14 cellular contexts compared by ENCODE assay signal in genomic region chr2:165815299-165815698, GRCh38. TPM values are rescaled to one million over a fixed set of nuclear protein-coding genes. Genes with fewer than 3 reads are reported as not detected.
A peak's percentile ranks its signal among the peaks of the same experiment; 100 is the strongest.
DNase-seq lines count a peak whose midpoint lies in the region; ATAC-seq and TF ChIP-seq lines count a peak whose summit lies in the region.
"Had no signal": no experiment of that assay in that cellular context is flagged by ENCODE, and none has a peak within 500 bp of the region (broad histone marks: within the 10 kb centered on the region; RNA-seq: fewer than 3 reads in every experiment).

No MANE protein-coding gene starts in this region.

- H3K79me2 ChIP-seq in Karpas-422 (ENCODE audit: low read length) = no peaks in the 10 kb centered on the region

- ATAC-seq in GM19395 (IDR thresholded peaks at IDR 0.05; ENCODE audit: unreplicated experiment) (peak; percentile 54), HG02840 (IDR thresholded peaks at IDR 0.05; ENCODE audit: low FRiP score, unreplicated experiment) (peak; percentile 11), HG03097 (IDR thresholded peaks at IDR 0.05; ENCODE audit: low FRiP score, unreplicated experiment) (no peak)

- peak overlapping the region; percentile 15 for H3K9ac ChIP-seq in Karpas-422 (ENCODE audit: low read length)

- no peaks in the 10 kb centered on the region for H3K9me3 ChIP-seq in Karpas-422 (ENCODE audit: low read length)
- H3K9me3 ChIP-seq: MG63, thyroid gland had no signal

- H3K27ac Mint-ChIP-seq in CD14-positive monocyte = peak overlapping the region in 4 of 7 donors; percentile 6 to 84 (median 58)
- H3K27ac Mint-ChIP-seq in chondrocyte (ENCODE audit: unreplicated experiment) = no peak overlapping the region

- H2AFZ ChIP-seq in Karpas-422 (ENCODE audit: low read length) = peak overlapping the region; percentile 6; the same call in 1 of the 2 replicates

- DNase-seq in CD14-positive monocyte (ENCODE audit: low spot score) (no peak), Karpas-422 (peak; percentile 75), chondrocyte (ENCODE audit: low spot score) (no peak), SHP77 (lab: John Stamatoyannopoulos, UW) (no peak), NCI-H82 (lab: John Stamatoyannopoulos, UW) (no peak)
- DNase-seq: activated CD4-positive, alpha-beta T cell treated with anti-CD3 and anti-CD28 coated beads, Interleukin-2, amount 50 U/mL, for 1 hour; activated naive CD4-positive, alpha-beta T cell treated with anti-CD3 and anti-CD28 coated beads, Interleukin-2, amount 50 U/mL, for 16 hours; DMS79 treated with DMSO at 0.1 percent for 48 hours; MG63; NCI-H774; thyroid gland had no signal

- TF ChIP-seq CTCF in CD14-positive monocyte (IDR thresholded peaks at IDR 0.05) (no peak), chondrocyte (IDR thresholded peaks at IDR 0.05) (no peak)

- H3K9me3 Mint-ChIP-seq in CD14-positive monocyte = no peaks in the 10 kb centered on the region
- H3K9me3 Mint-ChIP-seq in chondrocyte (ENCODE audit: low read depth) = no peaks in the 10 kb centered on the region

- intact Hi-C loops in CD14-positive monocyte (cut with micrococcal nuclease) = no loop called here

- H3K27me3 ChIP-seq in Karpas-422 (ENCODE audit: low read length) = no peaks in the 10 kb centered on the region
- H3K27me3 ChIP-seq: MG63, thyroid gland had no signal

- no peaks in the 10 kb centered on the region; the same call in 1 of the 2 replicates for H3K9me2 ChIP-seq in Karpas-422 (replicated peaks; ENCODE audit: insufficient read depth, low read length)

- peaks cover 51% of the 10 kb centered on the region for H3K4me1 ChIP-seq in Karpas-422 (ENCODE audit: low read length)

- H3K36me3 Mint-ChIP-seq in CD14-positive monocyte (no peaks in the 10 kb centered on the region), chondrocyte (ENCODE audit: low read depth) (no peaks in the 10 kb centered on the region)

- H3K4me3 ChIP-seq in Karpas-422 (ENCODE audit: low read length) = peak overlapping the region; percentile 46
- H3K4me3 ChIP-seq: MG63, thyroid gland had no signal

- H3K27ac ChIP-seq in Karpas-422 (ENCODE audit: low read length) = peak overlapping the region; percentile 91
- H3K27ac ChIP-seq: thyroid gland had no signal

- H3K27me3 Mint-ChIP-seq in CD14-positive monocyte (ENCODE audit: low read depth in 3 of 3) = no peaks in the 10 kb centered on the region
- H3K27me3 Mint-ChIP-seq in chondrocyte (ENCODE audit: low read depth) = no peaks in the 10 kb centered on the region

- peaks cover 21% of the 10 kb centered on the region for H3K4me1 Mint-ChIP-seq in CD14-positive monocyte
- H3K4me1 Mint-ChIP-seq in chondrocyte (ENCODE audit: low read depth) = no peaks in the 10 kb centered on the region

- H4K20me1 ChIP-seq in Karpas-422 (ENCODE audit: insufficient read depth, low read depth, low read length) = no peaks in the 10 kb centered on the region

- no peak overlapping the region for H3K4me3 Mint-ChIP-seq in CD14-positive monocyte
- H3K4me3 Mint-ChIP-seq in chondrocyte (ENCODE audit: unreplicated experiment) = no peak overlapping the region

- H3K4me2 ChIP-seq in Karpas-422 (ENCODE audit: low read depth, low read length, poor library complexity, severe bottlenecking) = peak overlapping the region; percentile 53

- no peaks in the 10 kb centered on the region for H3K36me3 ChIP-seq in Karpas-422 (ENCODE audit: insufficient read depth, low read length)
- H3K36me3 ChIP-seq: MG63, thyroid gland had no signal

RNA-seq across cellular contexts. Expression of gene GALNT3, which starts 21.3 kb away (rescaled TPM):
- 1 to 10 TPM; 5.5 to 8.3 TPM for polyA plus RNA-seq in CD14-positive monocyte
- 0.94 and 3.0 TPM in 2 replicates for total RNA-seq in Karpas-422 (2014; rRNA removed; shearing (Covaris generic); ENCODE audit: low replicate concordance)
- 4.1 to 4.4 TPM (median 4.2 TPM) in 3 replicates for total RNA-seq in chondrocyte
